ENCODE assay signal across 1 cellular context in the genomic region with DNA sequence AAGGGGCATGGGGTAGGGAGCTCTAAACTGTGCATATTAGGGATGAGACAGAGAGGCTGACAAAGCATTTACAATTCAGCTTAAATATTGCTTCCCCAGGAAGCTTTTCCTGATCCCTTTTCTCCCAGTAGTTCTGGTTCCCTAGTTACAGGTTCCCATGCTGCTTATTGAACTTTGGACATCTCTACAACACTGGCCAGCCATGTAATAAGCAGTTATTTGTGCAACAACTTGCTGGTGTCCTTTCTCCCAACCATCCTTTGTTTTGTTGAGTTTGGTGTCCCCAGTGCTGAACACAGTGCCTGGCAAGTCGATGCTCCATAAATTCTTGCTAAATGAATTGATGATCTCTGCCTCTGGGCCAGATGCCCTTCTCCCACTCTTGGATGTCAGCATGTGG.
TF ChIP-seq lines count a peak whose summit lies in the region.

No MANE protein-coding gene starts in this region.

TF ChIP-seq in liver, 16 proteins besides CTCF, POLR2A, EP300 and RAD21 (continued from another document):
- TF ChIP-seq, protein P1, sequence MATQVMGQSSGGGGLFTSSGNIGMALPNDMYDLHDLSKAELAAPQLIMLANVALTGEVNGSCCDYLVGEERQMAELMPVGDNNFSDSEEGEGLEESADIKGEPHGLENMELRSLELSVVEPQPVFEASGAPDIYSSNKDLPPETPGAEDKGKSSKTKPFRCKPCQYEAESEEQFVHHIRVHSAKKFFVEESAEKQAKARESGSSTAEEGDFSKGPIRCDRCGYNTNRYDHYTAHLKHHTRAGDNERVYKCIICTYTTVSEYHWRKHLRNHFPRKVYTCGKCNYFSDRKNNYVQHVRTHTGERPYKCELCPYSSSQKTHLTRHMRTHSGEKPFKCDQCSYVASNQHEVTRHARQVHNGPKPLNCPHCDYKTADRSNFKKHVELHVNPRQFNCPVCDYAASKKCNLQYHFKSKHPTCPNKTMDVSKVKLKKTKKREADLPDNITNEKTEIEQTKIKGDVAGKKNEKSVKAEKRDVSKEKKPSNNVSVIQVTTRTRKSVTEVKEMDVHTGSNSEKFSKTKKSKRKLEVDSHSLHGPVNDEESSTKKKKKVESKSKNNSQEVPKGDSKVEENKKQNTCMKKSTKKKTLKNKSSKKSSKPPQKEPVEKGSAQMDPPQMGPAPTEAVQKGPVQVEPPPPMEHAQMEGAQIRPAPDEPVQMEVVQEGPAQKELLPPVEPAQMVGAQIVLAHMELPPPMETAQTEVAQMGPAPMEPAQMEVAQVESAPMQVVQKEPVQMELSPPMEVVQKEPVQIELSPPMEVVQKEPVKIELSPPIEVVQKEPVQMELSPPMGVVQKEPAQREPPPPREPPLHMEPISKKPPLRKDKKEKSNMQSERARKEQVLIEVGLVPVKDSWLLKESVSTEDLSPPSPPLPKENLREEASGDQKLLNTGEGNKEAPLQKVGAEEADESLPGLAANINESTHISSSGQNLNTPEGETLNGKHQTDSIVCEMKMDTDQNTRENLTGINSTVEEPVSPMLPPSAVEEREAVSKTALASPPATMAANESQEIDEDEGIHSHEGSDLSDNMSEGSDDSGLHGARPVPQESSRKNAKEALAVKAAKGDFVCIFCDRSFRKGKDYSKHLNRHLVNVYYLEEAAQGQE (IDR thresholded peaks at IDR 0.05): peak; percentile 76
- TF ChIP-seq FOXA1 (IDR thresholded peaks at IDR 0.05) (no peak), JUND (IDR thresholded peaks at IDR 0.05) (peak in 1 of 2 donors; percentile 30), TAF1 (conservative IDR thresholded peaks at IDR 0.05) (no peak), RXRA (IDR thresholded peaks at IDR 0.05) (peak; percentile 50 to 71), HNF4G (IDR thresholded peaks at IDR 0.05) (peak; percentile 78), FOXA2 (IDR thresholded peaks at IDR 0.05) (peak; percentile 28), GABPA (IDR thresholded peaks at IDR 0.05 in 1 of 2, conservative IDR thresholded peaks at IDR 0.05 in 1 of 2) (no peak), EGR1 (IDR thresholded peaks at IDR 0.05; ENCODE audit: low read depth in 2 of 2) (no peak), SP1 (IDR thresholded peaks at IDR 0.05) (peak; percentile 74), NR2F2 (IDR thresholded peaks at IDR 0.05) (no peak), HNF4A (conservative IDR thresholded peaks at IDR 0.05) (peak; percentile 92 to 94)
- TF ChIP-seq, protein P2, sequence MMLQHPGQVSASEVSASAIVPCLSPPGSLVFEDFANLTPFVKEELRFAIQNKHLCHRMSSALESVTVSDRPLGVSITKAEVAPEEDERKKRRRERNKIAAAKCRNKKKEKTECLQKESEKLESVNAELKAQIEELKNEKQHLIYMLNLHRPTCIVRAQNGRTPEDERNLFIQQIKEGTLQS (IDR thresholded peaks at IDR 0.05): no peak
- TF ChIP-seq, protein P3, sequence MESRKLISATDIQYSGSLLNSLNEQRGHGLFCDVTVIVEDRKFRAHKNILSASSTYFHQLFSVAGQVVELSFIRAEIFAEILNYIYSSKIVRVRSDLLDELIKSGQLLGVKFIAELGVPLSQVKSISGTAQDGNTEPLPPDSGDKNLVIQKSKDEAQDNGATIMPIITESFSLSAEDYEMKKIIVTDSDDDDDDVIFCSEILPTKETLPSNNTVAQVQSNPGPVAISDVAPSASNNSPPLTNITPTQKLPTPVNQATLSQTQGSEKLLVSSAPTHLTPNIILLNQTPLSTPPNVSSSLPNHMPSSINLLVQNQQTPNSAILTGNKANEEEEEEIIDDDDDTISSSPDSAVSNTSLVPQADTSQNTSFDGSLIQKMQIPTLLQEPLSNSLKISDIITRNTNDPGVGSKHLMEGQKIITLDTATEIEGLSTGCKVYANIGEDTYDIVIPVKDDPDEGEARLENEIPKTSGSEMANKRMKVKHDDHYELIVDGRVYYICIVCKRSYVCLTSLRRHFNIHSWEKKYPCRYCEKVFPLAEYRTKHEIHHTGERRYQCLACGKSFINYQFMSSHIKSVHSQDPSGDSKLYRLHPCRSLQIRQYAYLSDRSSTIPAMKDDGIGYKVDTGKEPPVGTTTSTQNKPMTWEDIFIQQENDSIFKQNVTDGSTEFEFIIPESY (IDR thresholded peaks at IDR 0.05): no peak
- TF ChIP-seq, protein P4, sequence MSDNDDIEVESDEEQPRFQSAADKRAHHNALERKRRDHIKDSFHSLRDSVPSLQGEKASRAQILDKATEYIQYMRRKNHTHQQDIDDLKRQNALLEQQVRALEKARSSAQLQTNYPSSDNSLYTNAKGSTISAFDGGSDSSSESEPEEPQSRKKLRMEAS (IDR thresholded peaks at IDR 0.05): peak; percentile 76
